ENCODE assay signal across 17 cellular contexts in genomic region chr1:208216062-208216461, GRCh38. TPM values are rescaled to one million over a fixed set of nuclear protein-coding genes. Genes with fewer than 3 reads are reported as not detected.
DNase-seq lines count a peak whose midpoint lies in the region; ATAC-seq and TF ChIP-seq lines count a peak whose summit lies in the region.
"Had no signal": no experiment of that assay in that cellular context is flagged by ENCODE, and none has a peak within 500 bp of the region (broad histone marks: within the 10 kb centered on the region; RNA-seq: fewer than 3 reads in every experiment).

No MANE protein-coding gene starts in this region.

- peak; percentile 73 for DNase-seq in ELR (ENCODE audit: low read depth)
- DNase-seq in SJSA1 (ENCODE audit: low read depth in 1 of 2, low spot score in 2 of 2): peak; percentile 73 to 87
- peak; percentile 24 for DNase-seq in fibroblast of gingiva (ENCODE audit: low read depth)
- peak in 1 of 2 donors; percentile 64 for DNase-seq in trophoblast cell
- no peak for DNase-seq in spleen
- DNase-seq: activated CD4-positive, alpha-beta T cell treated with anti-CD3 and anti-CD28 coated beads, Interleukin-2, amount 50 U/mL, for 48 hours; activated T-cell treated with anti-CD3 and anti-CD28 coated beads, Interleukin-2, amount 50 U/mL, for 48 hours; hippocampal formation; left colon; NCI-H2029 treated with DMSO at 0.1 percent for 48 hours; NCI-H69 had no signal

- no peak overlapping the region for H4K91ac ChIP-seq in trophoblast cell (ENCODE audit: low read depth, low read length)

- peaks cover 17% of the 10 kb centered on the region for H3K79me2 ChIP-seq in trophoblast cell (ENCODE audit: control insufficient read depth, insufficient read depth, low read length, poor library complexity)
- H3K79me2 ChIP-seq: parathyroid adenoma had no signal

- H3K9me3 ChIP-seq in SJSA1 (replicated peaks): peaks cover 4% of the 10 kb centered on the region; the same call in 1 of the 2 replicates
- no peaks in the 10 kb centered on the region for H3K9me3 ChIP-seq in trophoblast cell (ENCODE audit: insufficient read depth, low read depth, low read length)
- H3K9me3 ChIP-seq in spleen: no peaks in the 10 kb centered on the region
- H3K9me3 ChIP-seq: BLaER1 treated with 17β-estradiol and CSF1 and Interleukin-3, amounts not matched to agents 10 nM and 100 nM had no signal

- H3K23ac ChIP-seq in trophoblast cell (ENCODE audit: low read length): no peak overlapping the region

- ATAC-seq in GM21825 (IDR thresholded peaks at IDR 0.05; ENCODE audit: unreplicated experiment): no peak
- no peak for ATAC-seq in HG02970 (IDR thresholded peaks at IDR 0.05; ENCODE audit: low FRiP score, unreplicated experiment)
- ATAC-seq in GM21360 (IDR thresholded peaks at IDR 0.05; ENCODE audit: unreplicated experiment): no peak
- ATAC-seq: left colon; stimulated activated effector memory CD8-positive, alpha-beta T cell treated with anti-CD3 and anti-CD28 coated beads, Interleukin-12 subunit alpha, Interleukin-12 subunit beta, amount 100 ng/mL, for 72 hours had no signal

- no peak for TF ChIP-seq CTCF in spleen (IDR thresholded peaks at IDR 0.05 in 8 of 11, conservative IDR thresholded peaks at IDR 0.05 in 3 of 11)

- H4K8ac ChIP-seq in trophoblast cell (ENCODE audit: low read depth, low read length): no peak overlapping the region

- intact Hi-C loops in spleen (cut with DNase I; ENCODE audit: low total_unique reads): no loop called here

- peaks cover 44% of the 10 kb centered on the region for H3K79me1 ChIP-seq in trophoblast cell (ENCODE audit: low read length)

- H3K4me3 ChIP-seq in SJSA1 (no peak overlapping the region), trophoblast cell (ENCODE audit: low read depth, low read length) (no peak overlapping the region), spleen (no peak overlapping the region)
- H3K4me3 ChIP-seq: BLaER1 treated with 17β-estradiol and CSF1 and Interleukin-3, amounts not matched to agents 10 nM and 100 nM had no signal

- peaks cover 69% of the 10 kb centered on the region for H3K4me1 ChIP-seq in SJSA1 (replicated peaks)
- H3K4me1 ChIP-seq in trophoblast cell (ENCODE audit: control insufficient read depth in 1 of 2, insufficient read depth in 2 of 2, low read length in 2 of 2): peaks cover 55 to 64% of the 10 kb centered on the region in 2 experiments
- H3K4me1 ChIP-seq in spleen: peaks cover 6 to 56% (median 28%) of the 10 kb centered on the region in 6 donors
- H3K4me1 ChIP-seq: parathyroid adenoma had no signal

- no peak overlapping the region for H3K14ac ChIP-seq in trophoblast cell (ENCODE audit: low read length)

- H2AFZ ChIP-seq in trophoblast cell (ENCODE audit: insufficient read depth, low read length, poor library complexity): no peak overlapping the region
- H2AFZ ChIP-seq: parathyroid adenoma had no signal

- WGBS in trophoblast cell (ENCODE audit: extremely low coverage, insufficient coverage, insufficient read length): no CpG with 5 or more reads among the region's 1 CpG
- WGBS in spleen, 5 donors: 81 to 100% (median 93%) methylated on average over 1 of the region's 1 CpG

- H3K36me3 ChIP-seq in SJSA1 (peaks cover 70% of the 10 kb centered on the region), trophoblast cell (ENCODE audit: control insufficient read depth in 1 of 2, insufficient read depth in 2 of 2, low read length in 2 of 2) (peaks cover 23 to 36% of the 10 kb centered on the region in 2 experiments), spleen (peaks cover 0 to 18% (median 5%) of the 10 kb centered on the region in 6 donors)
- H3K36me3 ChIP-seq: BLaER1 treated with 17β-estradiol and CSF1 and Interleukin-3, amounts not matched to agents 10 nM and 100 nM had no signal

- H3K18ac ChIP-seq in trophoblast cell (ENCODE audit: low read length): peak overlapping the region; percentile 14

- H3K4me2 ChIP-seq in trophoblast cell (ENCODE audit: low read length): no peak overlapping the region

- H2BK120ac ChIP-seq in trophoblast cell (ENCODE audit: insufficient read depth, low read length, poor library complexity): no peak overlapping the region

- H3K9ac ChIP-seq in trophoblast cell (ENCODE audit: low read length): no peak overlapping the region
- H3K9ac ChIP-seq: BLaER1 treated with 17β-estradiol and CSF1 and Interleukin-3, amounts not matched to agents 10 nM and 100 nM; parathyroid adenoma had no signal

- H3K4ac ChIP-seq in trophoblast cell (ENCODE audit: low read depth, low read length): no peak overlapping the region

- H3K27ac ChIP-seq in SJSA1 (peak overlapping the region; percentile 54), trophoblast cell (ENCODE audit: low read depth, low read length) (peak overlapping the region; percentile 54), spleen (no peak overlapping the region)
- H3K27ac ChIP-seq: BLaER1 treated with 17β-estradiol and CSF1 and Interleukin-3, amounts not matched to agents 10 nM and 100 nM; parathyroid adenoma had no signal

- H2BK5ac ChIP-seq in trophoblast cell (ENCODE audit: low read depth, low read length, poor library complexity): no peak overlapping the region

- peak overlapping the region; percentile 49 for H2AK5ac ChIP-seq in trophoblast cell (ENCODE audit: low read length)

- no peak for TF ChIP-seq POLR2A in spleen (IDR thresholded peaks at IDR 0.05)

- H4K12ac ChIP-seq in trophoblast cell (ENCODE audit: low read depth, low read length): no peak overlapping the region

- H3K27me3 ChIP-seq in SJSA1 (replicated peaks): no peaks in the 10 kb centered on the region
- H3K27me3 ChIP-seq in trophoblast cell (ENCODE audit: insufficient read depth, low read length): no peaks in the 10 kb centered on the region
- H3K27me3 ChIP-seq in spleen (replicated peaks in 1 of 7): no peaks in the 10 kb centered on the region

- H2BK12ac ChIP-seq in trophoblast cell (ENCODE audit: low read length): peak overlapping the region; percentile 32

RNA-seq across cellular contexts. Expression of gene PLXNA2, which starts 28.1 kb away (rescaled TPM):
- 5.4 and 8.7 TPM in 2 replicates for total RNA-seq in SJSA1 (2014; rRNA removed; shearing (Covaris generic))
- polyA plus RNA-seq in trophoblast cell (2013): 35.3 and 35.7 TPM in 2 replicates
- total RNA-seq in spleen: 10 to 100 TPM in 3 of 7 donors, 1 to 10 TPM in 4; 6.7 to 16.9 (median 8.2) TPM
- polyA plus RNA-seq in spleen: 1 to 10 TPM in 2 of 3 donors, under 1 TPM in 1; 0.93 to 2.1 (median 1.3) TPM

Comparison
In these comparisons a context has a peak if more than half of its experiments do, and no peak if none do; other contexts are left out.
1. H3K27ac ChIP-seq: peak in SJSA1 (single experiment) and trophoblast cell (single experiment); none in spleen (0 of 8).